In genomic region chr1:212950243-212951057, GRCh38 we compare ENCODE assay signal across 8 cellular contexts. TPM values are rescaled to one million over a fixed set of nuclear protein-coding genes. Genes with fewer than 3 reads are reported as not detected.
DNase-seq lines count a peak whose midpoint lies in the region; ATAC-seq, FAIRE-seq and TF ChIP-seq lines count a peak whose summit lies in the region.

Gene VASH2 (plus strand): TSS chr1:212950541. CDS start chr1:212951543, 1,002 bp downstream.

- intact Hi-C loops in PC-9 (cut with micrococcal nuclease; ENCODE audit: unreplicated experiment), result no loop called here
- intact Hi-C loops in testis (cut with DNase I; ENCODE audit: low total_unique reads), result no loop called here

- POLR2A ChIA-PET in PC-9 (lab: Charles Lee; ENCODE audit: unreplicated experiment), result no interaction called here

- CTCF ChIA-PET in PC-9 (lab: Charles Lee), result no interaction called here

- peak; percentile 88 for DNase-seq in DMS114 treated with DMSO at 0.1 percent for 48 hours (lab: John Stamatoyannopoulos, UW; ENCODE audit: unreplicated experiment)
- peak; percentile 97 for DNase-seq in HTR-8/SVneo (ENCODE audit: insufficient read length, low spot score)
- DNase-seq in PC-9, result peak in 1 of 2 experiments; percentile 55
- peak; percentile 28 for DNase-seq in activated T-helper 9 cell treated with anti-CD3 and anti-CD28 coated beads, Interleukin-2, amount 50 U/mL, for 16 hours (ENCODE audit: low read depth)
- DNase-seq in testis, result peak; percentile 91

- WGBS in gastroesophageal sphincter (ENCODE audit: low coverage in 1 of 2), 2 donors, result 0% methylated on average over 3 to 8 of the region's 59 CpGs
- WGBS in testis, 2 donors, result 1 to 3% methylated on average over 6 to 55 of the region's 59 CpGs

- H3K27me3 ChIP-seq in PC-9 (ENCODE audit: insufficient read depth, low read depth), result peaks cover 17% of the 10 kb centered on the region
- peaks cover 25% of the 10 kb centered on the region for H3K27me3 ChIP-seq in gastroesophageal sphincter
- peaks cover 77% of the 10 kb centered on the region for H3K27me3 ChIP-seq in neutrophil
- no peaks in the 10 kb centered on the region for H3K27me3 ChIP-seq in testis

- H3K4me2 ChIP-seq in PC-9, result peak within 1 kb of the TSS; percentile 54

- H3K36me3 ChIP-seq in PC-9 (ENCODE audit: low read depth) (no peaks in the 10 kb centered on the region), gastroesophageal sphincter (no peaks in the 10 kb centered on the region), neutrophil (no peaks in the 10 kb centered on the region), testis (ENCODE audit: low read depth, missing control alignments) (no peaks in the 10 kb centered on the region)

- H3K79me2 ChIP-seq in PC-9 (ENCODE audit: low read depth), result no peaks in the 10 kb centered on the region

- H3K4me3 ChIP-seq in PC-9 (peak within 1 kb of the TSS; percentile 33; the same call in 1 of the 2 replicates), gastroesophageal sphincter (peak within 1 kb of the TSS; percentile 43 to 67), neutrophil (ENCODE audit: low read depth in 1 of 2, low read length in 1 of 2) (peak within 1 kb of the TSS; percentile 44 to 55), testis (peak within 1 kb of the TSS; percentile 51 to 66)

- no peak for TF ChIP-seq EP300 in gastroesophageal sphincter (IDR thresholded peaks at IDR 0.05)

- H3K9me3 ChIP-seq in PC-9 (ENCODE audit: insufficient read depth, low read depth) (no peaks in the 10 kb centered on the region), gastroesophageal sphincter (no peaks in the 10 kb centered on the region), neutrophil (no peaks in the 10 kb centered on the region), testis (no peaks in the 10 kb centered on the region)

- no peaks in the 10 kb centered on the region for H4K20me1 ChIP-seq in PC-9 (ENCODE audit: insufficient read depth)

- no peaks in the 10 kb centered on the region for H3F3A ChIP-seq in PC-9 (ENCODE audit: insufficient read depth, low read depth)

- no peaks in the 10 kb centered on the region; the same call in 1 of the 2 replicates for H3K9me2 ChIP-seq in PC-9 (ENCODE audit: insufficient read depth)

- TF ChIP-seq CTCF in PC-9 (conservative IDR thresholded peaks at IDR 0.05) (no peak), gastroesophageal sphincter (IDR thresholded peaks at IDR 0.05) (no peak), neutrophil (IDR thresholded peaks at IDR 0.05) (no peak), testis (IDR thresholded peaks at IDR 0.05) (no peak)

- TF ChIP-seq POLR2A in gastroesophageal sphincter (IDR thresholded peaks at IDR 0.05), result no peak
- no peak for TF ChIP-seq POLR2A in testis (IDR thresholded peaks at IDR 0.05)

- H2AFZ ChIP-seq in PC-9, result no peak within 1 kb of the TSS

- H3K27ac ChIP-seq in PC-9, result no peak within 1 kb of the TSS
- peak within 1 kb of the TSS in 3 of 4 donors; percentile 45 to 72 (median 60) for H3K27ac ChIP-seq in gastroesophageal sphincter
- no peak within 1 kb of the TSS for H3K27ac ChIP-seq in neutrophil
- no peak within 1 kb of the TSS for H3K27ac ChIP-seq in testis

- no peak for FAIRE-seq in HTR-8/SVneo (lab: Jason Lieb, UNC)

- ATAC-seq in GM21381 (IDR thresholded peaks at IDR 0.05; ENCODE audit: unreplicated experiment) (peak; percentile 95), gastroesophageal sphincter (peak; percentile 97)

- BruUV-seq in PC-9 (replicated peaks; lab: Mats Ljungman, UMichigan), result no TSS peak

- H3K4me1 ChIP-seq in PC-9 (replicated peaks; ENCODE audit: insufficient read depth) (no peaks in the 10 kb centered on the region), gastroesophageal sphincter (peaks cover 0 to 41% (median 3%) of the 10 kb centered on the region in 3 donors), neutrophil (ENCODE audit: control insufficient read depth in 1 of 2, insufficient read depth in 1 of 2, low read depth in 1 of 2, low read length in 1 of 2) (peaks cover 12 to 18% of the 10 kb centered on the region in 2 experiments), testis (peaks cover 3% of the 10 kb centered on the region)

RNA-seq across cellular contexts. Expression of gene VASH2, which starts in this region (rescaled TPM):
- total RNA-seq in PC-9 (2021) (0.55 TPM in 1 of 2 replicates, not detected in the other), gastroesophageal sphincter (1 to 10 TPM in 3 of 4 donors, under 1 TPM in 1; 0.67 to 9.0 (median 1.5) TPM), testis (10 to 100 TPM in 1 of 2 donors, 1 to 10 TPM in 1; 9.5 to 30.9 TPM)
- 18.0 TPM for polyA plus RNA-seq in testis (ENCODE audit: insufficient read depth, low read depth, low replicate concordance)

Comparison
In these comparisons a context has a peak if more than half of its experiments do, and no peak if none do; other contexts are left out.
1. H3K27ac ChIP-seq: peak in gastroesophageal sphincter (3 of 4); none in PC-9 (single experiment), neutrophil (single experiment) and testis (0 of 2).
2. Peak in every context shown above with its lines, with median percentiles within 50 percentile points of each other: H3K4me3 ChIP-seq.